ENCODE assay signal across 2 cellular contexts in the genomic region with DNA sequence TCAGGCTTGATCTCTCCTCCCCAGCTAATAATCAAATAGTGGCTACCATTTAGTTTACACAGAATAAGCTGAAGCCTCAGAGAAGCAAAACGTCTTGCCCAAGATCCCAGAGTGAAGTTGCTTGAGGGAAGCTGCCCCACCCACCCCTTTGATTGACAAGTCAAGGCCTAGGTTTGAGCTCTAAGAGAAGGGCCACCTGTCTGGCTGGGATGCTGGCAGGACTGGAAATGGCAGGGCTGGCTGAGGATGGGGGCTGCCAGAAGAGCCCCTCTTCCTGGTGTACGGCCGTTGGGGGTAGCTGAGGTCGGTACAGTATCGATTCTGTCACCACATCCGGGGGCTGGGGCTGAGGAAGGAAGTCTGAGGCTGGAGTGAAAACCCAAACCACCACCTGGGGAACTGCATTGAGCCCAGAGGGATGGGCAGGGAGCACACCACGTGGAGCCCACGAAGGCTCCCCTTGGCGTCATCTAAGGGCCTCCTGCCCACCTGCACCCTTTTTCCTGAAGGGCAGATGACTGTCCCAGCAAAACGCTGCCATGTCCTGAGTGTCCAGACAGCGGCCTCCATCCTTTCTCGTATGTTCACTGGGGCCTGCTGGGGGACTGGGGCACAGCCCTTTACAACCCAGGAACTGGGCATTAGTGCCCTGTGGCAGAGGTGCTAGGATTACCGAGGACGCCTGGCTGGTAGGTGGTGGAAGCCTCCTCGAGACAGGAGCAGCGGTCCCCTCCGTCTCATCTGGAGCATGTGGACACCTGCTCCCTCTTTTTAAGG.
A peak's percentile ranks its signal among the peaks of the same experiment; 100 is the strongest.
TF ChIP-seq lines count a peak whose summit lies in the region.

No MANE protein-coding gene starts in this region.

TF ChIP-seq in SK-N-SH, 30 proteins besides CTCF, POLR2A, EP300 and RAD21:
- TF ChIP-seq, protein P1, sequence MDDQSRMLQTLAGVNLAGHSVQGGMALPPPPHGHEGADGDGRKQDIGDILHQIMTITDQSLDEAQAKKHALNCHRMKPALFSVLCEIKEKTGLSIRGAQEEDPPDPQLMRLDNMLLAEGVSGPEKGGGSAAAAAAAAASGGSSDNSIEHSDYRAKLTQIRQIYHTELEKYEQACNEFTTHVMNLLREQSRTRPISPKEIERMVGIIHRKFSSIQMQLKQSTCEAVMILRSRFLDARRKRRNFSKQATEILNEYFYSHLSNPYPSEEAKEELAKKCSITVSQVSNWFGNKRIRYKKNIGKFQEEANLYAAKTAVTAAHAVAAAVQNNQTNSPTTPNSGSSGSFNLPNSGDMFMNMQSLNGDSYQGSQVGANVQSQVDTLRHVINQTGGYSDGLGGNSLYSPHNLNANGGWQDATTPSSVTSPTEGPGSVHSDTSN (IDR thresholded peaks at IDR 0.05): peak; percentile 55; the same call in 1 of the 2 replicates
- TF ChIP-seq TEAD4 (IDR thresholded peaks at IDR 0.05; ENCODE audit: borderline replicate concordance, insufficient read depth) (no peak), RXRA (IDR thresholded peaks at IDR 0.05; ENCODE audit: borderline replicate concordance, low read depth) (no peak), FOXJ3 (CRISPR knock-in tag; IDR thresholded peaks at IDR 0.05) (no peak)

TF ChIP-seq in SK-N-SH treated with all-trans-retinoic acid at 6 μM for 48 hours, 23 proteins besides CTCF, POLR2A, EP300 and RAD21 (continued from another document):
- no peak for TF ChIP-seq OSR1 (CRISPR knock-in tag; IDR thresholded peaks at IDR 0.05)
- TF ChIP-seq RARB (CRISPR knock-in tag; IDR thresholded peaks at IDR 0.05): no peak
- TF ChIP-seq TOX (CRISPR knock-in tag; IDR thresholded peaks at IDR 0.05; ENCODE audit: borderline replicate concordance): no peak
- TF ChIP-seq, protein P2, sequence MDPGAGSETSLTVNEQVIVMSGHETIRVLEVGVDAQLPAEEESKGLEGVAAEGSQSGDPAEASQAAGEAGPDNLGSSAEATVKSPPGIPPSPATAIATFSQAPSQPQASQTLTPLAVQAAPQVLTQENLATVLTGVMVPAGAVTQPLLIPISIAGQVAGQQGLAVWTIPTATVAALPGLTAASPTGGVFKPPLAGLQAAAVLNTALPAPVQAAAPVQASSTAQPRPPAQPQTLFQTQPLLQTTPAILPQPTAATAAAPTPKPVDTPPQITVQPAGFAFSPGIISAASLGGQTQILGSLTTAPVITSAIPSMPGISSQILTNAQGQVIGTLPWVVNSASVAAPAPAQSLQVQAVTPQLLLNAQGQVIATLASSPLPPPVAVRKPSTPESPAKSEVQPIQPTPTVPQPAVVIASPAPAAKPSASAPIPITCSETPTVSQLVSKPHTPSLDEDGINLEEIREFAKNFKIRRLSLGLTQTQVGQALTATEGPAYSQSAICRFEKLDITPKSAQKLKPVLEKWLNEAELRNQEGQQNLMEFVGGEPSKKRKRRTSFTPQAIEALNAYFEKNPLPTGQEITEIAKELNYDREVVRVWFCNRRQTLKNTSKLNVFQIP (CRISPR knock-in tag; IDR thresholded peaks at IDR 0.05; ENCODE audit: borderline replicate concordance, low read depth): no peak
- no peak for TF ChIP-seq ARNTL (CRISPR knock-in tag; IDR thresholded peaks at IDR 0.05; ENCODE audit: borderline replicate concordance, low read depth)
- TF ChIP-seq, protein P3, sequence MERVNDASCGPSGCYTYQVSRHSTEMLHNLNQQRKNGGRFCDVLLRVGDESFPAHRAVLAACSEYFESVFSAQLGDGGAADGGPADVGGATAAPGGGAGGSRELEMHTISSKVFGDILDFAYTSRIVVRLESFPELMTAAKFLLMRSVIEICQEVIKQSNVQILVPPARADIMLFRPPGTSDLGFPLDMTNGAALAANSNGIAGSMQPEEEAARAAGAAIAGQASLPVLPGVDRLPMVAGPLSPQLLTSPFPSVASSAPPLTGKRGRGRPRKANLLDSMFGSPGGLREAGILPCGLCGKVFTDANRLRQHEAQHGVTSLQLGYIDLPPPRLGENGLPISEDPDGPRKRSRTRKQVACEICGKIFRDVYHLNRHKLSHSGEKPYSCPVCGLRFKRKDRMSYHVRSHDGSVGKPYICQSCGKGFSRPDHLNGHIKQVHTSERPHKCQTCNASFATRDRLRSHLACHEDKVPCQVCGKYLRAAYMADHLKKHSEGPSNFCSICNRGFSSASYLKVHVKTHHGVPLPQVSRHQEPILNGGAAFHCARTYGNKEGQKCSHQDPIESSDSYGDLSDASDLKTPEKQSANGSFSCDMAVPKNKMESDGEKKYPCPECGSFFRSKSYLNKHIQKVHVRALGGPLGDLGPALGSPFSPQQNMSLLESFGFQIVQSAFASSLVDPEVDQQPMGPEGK (CRISPR knock-in tag; IDR thresholded peaks at IDR 0.05; ENCODE audit: borderline replicate concordance): no peak
- TF ChIP-seq ZNF70 (CRISPR knock-in tag; IDR thresholded peaks at IDR 0.05): no peak
- no peak for TF ChIP-seq ZFP3 (CRISPR knock-in tag; IDR thresholded peaks at IDR 0.05)
- TF ChIP-seq, protein P4, sequence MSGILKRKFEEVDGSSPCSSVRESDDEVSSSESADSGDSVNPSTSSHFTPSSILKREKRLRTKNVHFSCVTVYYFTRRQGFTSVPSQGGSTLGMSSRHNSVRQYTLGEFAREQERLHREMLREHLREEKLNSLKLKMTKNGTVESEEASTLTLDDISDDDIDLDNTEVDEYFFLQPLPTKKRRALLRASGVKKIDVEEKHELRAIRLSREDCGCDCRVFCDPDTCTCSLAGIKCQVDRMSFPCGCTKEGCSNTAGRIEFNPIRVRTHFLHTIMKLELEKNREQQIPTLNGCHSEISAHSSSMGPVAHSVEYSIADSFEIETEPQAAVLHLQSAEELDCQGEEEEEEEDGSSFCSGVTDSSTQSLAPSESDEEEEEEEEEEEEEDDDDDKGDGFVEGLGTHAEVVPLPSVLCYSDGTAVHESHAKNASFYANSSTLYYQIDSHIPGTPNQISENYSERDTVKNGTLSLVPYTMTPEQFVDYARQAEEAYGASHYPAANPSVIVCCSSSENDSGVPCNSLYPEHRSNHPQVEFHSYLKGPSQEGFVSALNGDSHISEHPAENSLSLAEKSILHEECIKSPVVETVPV (CRISPR knock-in tag; IDR thresholded peaks at IDR 0.05): no peak
- no peak for TF ChIP-seq TCF4 (CRISPR knock-in tag; IDR thresholded peaks at IDR 0.05; ENCODE audit: borderline replicate concordance)
